1 cellular context compared by ENCODE assay signal in genomic region chr6:35327349-35328027, GRCh38.
TF ChIP-seq lines count a peak whose summit lies in the region.

No MANE protein-coding gene starts in this region.

TF ChIP-seq in HepG2, 621 proteins besides CTCF, POLR2A, EP300 and RAD21 (continued from another document and continues in another):
- no peak for TF ChIP-seq KDM1A (CRISPR knock-in tag; IDR thresholded peaks at IDR 0.05)
- TF ChIP-seq SRY (CRISPR knock-in tag; IDR thresholded peaks at IDR 0.05), result no peak
- no peak for TF ChIP-seq RFX1 (IDR thresholded peaks at IDR 0.05)
- peak; percentile 86 for TF ChIP-seq ZNF574 (CRISPR knock-in tag; IDR thresholded peaks at IDR 0.05)
- TF ChIP-seq FOSL2 (CRISPR knock-in tag; IDR thresholded peaks at IDR 0.05), result no peak
- no peak for TF ChIP-seq FOXO1 (CRISPR knock-in tag; IDR thresholded peaks at IDR 0.05)
- no peak for TF ChIP-seq GZF1 (CRISPR knock-in tag; IDR thresholded peaks at IDR 0.05)
- TF ChIP-seq IRF2 (CRISPR knock-in tag; IDR thresholded peaks at IDR 0.05), result peak; percentile 56
- TF ChIP-seq RERE (CRISPR knock-in tag; IDR thresholded peaks at IDR 0.05; ENCODE audit: low read depth), result no peak
- no peak for TF ChIP-seq SNAPC5 (CRISPR knock-in tag; IDR thresholded peaks at IDR 0.05; ENCODE audit: borderline replicate concordance)
- no peak for TF ChIP-seq ZNF292 (CRISPR knock-in tag; IDR thresholded peaks at IDR 0.05; ENCODE audit: borderline replicate concordance, low read depth)
- TF ChIP-seq ZNF256 (CRISPR knock-in tag; conservative IDR thresholded peaks at IDR 0.05), result 0 out of 2 replicates have a peak, but pooled peaks have one; percentile 38
- TF ChIP-seq CBX2 (IDR thresholded peaks at IDR 0.05; ENCODE audit: low read depth, low read length), result no peak
- no peak for TF ChIP-seq CBX2 (CRISPR knock-in tag; IDR thresholded peaks at IDR 0.05; ENCODE audit: low read depth)
- TF ChIP-seq SMAD3 (CRISPR knock-in tag; IDR thresholded peaks at IDR 0.05), result 0 out of 2 replicates have a peak, but pooled peaks have one; percentile 31
- peak; percentile 72; the same call in 1 of the 2 replicates for TF ChIP-seq ZNF704 (CRISPR knock-in tag; IDR thresholded peaks at IDR 0.05; ENCODE audit: borderline replicate concordance)
- TF ChIP-seq ZBTB43 (CRISPR knock-in tag; conservative IDR thresholded peaks at IDR 0.05), result no peak
- no peak for TF ChIP-seq PCBP2 (optimal IDR thresholded peaks at IDR 0.05; ENCODE audit: low read depth, low read length, poor library complexity, severe bottlenecking)
- TF ChIP-seq FIP1L1 (IDR thresholded peaks at IDR 0.05; ENCODE audit: borderline replicate concordance, insufficient read depth, low read depth, low read length), result no peak
- TF ChIP-seq ZBTB37 (CRISPR knock-in tag; IDR thresholded peaks at IDR 0.05), result no peak
- TF ChIP-seq FOSL1 (CRISPR knock-in tag; IDR thresholded peaks at IDR 0.05; ENCODE audit: borderline replicate concordance), result no peak
- peak; percentile 35; the same call in 1 of the 2 replicates for TF ChIP-seq TSC22D2 (CRISPR knock-in tag; IDR thresholded peaks at IDR 0.05; ENCODE audit: borderline replicate concordance)
- TF ChIP-seq HMGXB3 (CRISPR knock-in tag; IDR thresholded peaks at IDR 0.05; ENCODE audit: borderline replicate concordance), result no peak
- TF ChIP-seq AHDC1 (CRISPR knock-in tag; IDR thresholded peaks at IDR 0.05; ENCODE audit: borderline replicate concordance), result no peak
- TF ChIP-seq ZNF644 (CRISPR knock-in tag; IDR thresholded peaks at IDR 0.05; ENCODE audit: low read depth), result no peak
- no peak for TF ChIP-seq NR2F6 (IDR thresholded peaks at IDR 0.05)
- no peak for TF ChIP-seq NR2F6 (CRISPR knock-in tag; IDR thresholded peaks at IDR 0.05)
- TF ChIP-seq ZNF512 (CRISPR knock-in tag; IDR thresholded peaks at IDR 0.05), result no peak
- no peak for TF ChIP-seq YEATS4 (CRISPR knock-in tag; IDR thresholded peaks at IDR 0.05; ENCODE audit: borderline replicate concordance)
